1 cellular context compared by ENCODE assay signal in genomic region chr19:4791183-4792018, GRCh38.
TF ChIP-seq lines count a peak whose summit lies in the region.

TSS of gene FEM1A (plus strand) at chr19:4791734. CDS start at chr19:4791855, 121 bp downstream.

TF ChIP-seq in HepG2, 621 proteins besides CTCF, POLR2A, EP300 and RAD21 (continued from another document and continues in another):
- TF ChIP-seq ARNT (IDR thresholded peaks at IDR 0.05) (no peak), SNAPC5 (CRISPR knock-in tag; IDR thresholded peaks at IDR 0.05; ENCODE audit: borderline replicate concordance) (no peak), ZNF350 (CRISPR knock-in tag; IDR thresholded peaks at IDR 0.05; ENCODE audit: borderline replicate concordance, low read depth) (peak; percentile 68; the same call in 1 of the 2 replicates), ZNF740 (CRISPR knock-in tag; IDR thresholded peaks at IDR 0.05) (no peak), ETV5 (CRISPR knock-in tag; IDR thresholded peaks at IDR 0.05; ENCODE audit: borderline replicate concordance) (no peak; the same call in 1 of the 2 replicates), KAT2B (IDR thresholded peaks at IDR 0.05; ENCODE audit: borderline replicate concordance, low read depth, low read length) (no peak), FOXM1 (CRISPR knock-in tag; IDR thresholded peaks at IDR 0.05) (no peak), ZNF382 (CRISPR knock-in tag; IDR thresholded peaks at IDR 0.05; ENCODE audit: borderline replicate concordance) (no peak), NR1H2 (CRISPR knock-in tag; IDR thresholded peaks at IDR 0.05; ENCODE audit: borderline replicate concordance, low read depth) (no peak), GPN1 (CRISPR knock-in tag; IDR thresholded peaks at IDR 0.05; ENCODE audit: borderline replicate concordance) (no peak), ZXDC (CRISPR knock-in tag; IDR thresholded peaks at IDR 0.05) (no peak), ZSCAN21 (CRISPR knock-in tag; IDR thresholded peaks at IDR 0.05; ENCODE audit: borderline replicate concordance) (peak; percentile 19; the same call in 1 of the 2 replicates), CHD2 (IDR thresholded peaks at IDR 0.05; ENCODE audit: low read depth, low read length) (peak; percentile 61; the same call in 1 of the 2 replicates), PRDM15 (CRISPR knock-in tag; IDR thresholded peaks at IDR 0.05) (no peak), ZNF776 (CRISPR knock-in tag; IDR thresholded peaks at IDR 0.05) (peak; percentile 82), SRSF9 (IDR thresholded peaks at IDR 0.05; ENCODE audit: borderline replicate concordance, insufficient read depth, low read depth, low read length, poor library complexity, severe bottlenecking) (no peak), KLF16 (CRISPR knock-in tag; IDR thresholded peaks at IDR 0.05) (no peak), ZNF329 (CRISPR knock-in tag; IDR thresholded peaks at IDR 0.05; ENCODE audit: low read depth) (peak; percentile 46; the same call in 1 of the 2 replicates), MBNL3 (CRISPR knock-in tag; conservative IDR thresholded peaks at IDR 0.05) (no peak), ZNF510 (CRISPR knock-in tag; IDR thresholded peaks at IDR 0.05; ENCODE audit: low read depth) (0 out of 2 replicates have a peak, but pooled peaks have one; percentile 38), HOXD1 (CRISPR knock-in tag; IDR thresholded peaks at IDR 0.05) (no peak), DZIP1 (CRISPR knock-in tag; IDR thresholded peaks at IDR 0.05) (no peak), TOE1 (CRISPR knock-in tag; IDR thresholded peaks at IDR 0.05) (0 out of 2 replicates have a peak, but pooled peaks have one; percentile 33), ZNF17 (CRISPR knock-in tag; IDR thresholded peaks at IDR 0.05) (no peak), ZMYM3 (CRISPR knock-in tag; IDR thresholded peaks at IDR 0.05) (no peak), ISX (CRISPR knock-in tag; conservative IDR thresholded peaks at IDR 0.05) (no peak), ZNF589 (CRISPR knock-in tag; conservative IDR thresholded peaks at IDR 0.05) (no peak), NPAS2 (CRISPR knock-in tag; IDR thresholded peaks at IDR 0.05; ENCODE audit: borderline replicate concordance) (no peak), NR3C1 (CRISPR knock-in tag; IDR thresholded peaks at IDR 0.05) (no peak), SMARCE1 (IDR thresholded peaks at IDR 0.05; ENCODE audit: borderline replicate concordance) (no peak), LBX2 (CRISPR knock-in tag; IDR thresholded peaks at IDR 0.05; ENCODE audit: borderline replicate concordance) (no peak), ZSCAN25 (CRISPR knock-in tag; IDR thresholded peaks at IDR 0.05) (no peak; the same call in 1 of the 2 replicates), ZBTB44 (CRISPR knock-in tag; IDR thresholded peaks at IDR 0.05) (0 out of 2 replicates have a peak, but pooled peaks have one; percentile 36), ELF1 (CRISPR knock-in tag; IDR thresholded peaks at IDR 0.05) (peak; percentile 72), ESRRA (CRISPR knock-in tag; IDR thresholded peaks at IDR 0.05; ENCODE audit: low read depth) (peak; percentile 6; the same call in 1 of the 2 replicates), TRIM22 (IDR thresholded peaks at IDR 0.05) (no peak), MIER2 (CRISPR knock-in tag; IDR thresholded peaks at IDR 0.05) (peak; percentile 75; the same call in 1 of the 2 replicates), ELF4 (CRISPR knock-in tag; IDR thresholded peaks at IDR 0.05; ENCODE audit: borderline replicate concordance) (no peak), KDM5B (CRISPR knock-in tag; IDR thresholded peaks at IDR 0.05; ENCODE audit: borderline replicate concordance) (peak; percentile 84), MAZ (IDR thresholded peaks at IDR 0.05; ENCODE audit: borderline replicate concordance, low read depth, low read length) (0 out of 2 replicates have a peak, but pooled peaks have one; percentile 50), MAZ (CRISPR knock-in tag; IDR thresholded peaks at IDR 0.05; ENCODE audit: low read depth) (peak; percentile 65; the same call in 1 of the 2 replicates), ZNF780A (CRISPR knock-in tag; IDR thresholded peaks at IDR 0.05) (no peak), TAF1 (CRISPR knock-in tag; IDR thresholded peaks at IDR 0.05) (peak; percentile 91), PHF8 (CRISPR knock-in tag; IDR thresholded peaks at IDR 0.05) (peak; percentile 97), SNRNP70 (IDR thresholded peaks at IDR 0.05; ENCODE audit: low read depth, low read length) (no peak), TOPORS (CRISPR knock-in tag; IDR thresholded peaks at IDR 0.05) (no peak; the same call in 1 of the 2 replicates), MIER3 (CRISPR knock-in tag; IDR thresholded peaks at IDR 0.05; ENCODE audit: borderline replicate concordance) (peak; percentile 38; the same call in 1 of the 2 replicates), POGK (CRISPR knock-in tag; conservative IDR thresholded peaks at IDR 0.05) (no peak), FLYWCH1 (CRISPR knock-in tag; IDR thresholded peaks at IDR 0.05) (no peak), PHB2 (IDR thresholded peaks at IDR 0.05; ENCODE audit: partially characterized antibody) (no peak), NCOR1 (IDR thresholded peaks at IDR 0.05; ENCODE audit: borderline replicate concordance, low read length) (no peak), ZNF264 (CRISPR knock-in tag; IDR thresholded peaks at IDR 0.05) (no peak), ZNF468 (CRISPR knock-in tag; IDR thresholded peaks at IDR 0.05) (no peak), ZNF3 (CRISPR knock-in tag; IDR thresholded peaks at IDR 0.05) (no peak), ZKSCAN1 (IDR thresholded peaks at IDR 0.05; ENCODE audit: low read length) (no peak), ZNF557 (CRISPR knock-in tag; IDR thresholded peaks at IDR 0.05) (no peak), DBP (CRISPR knock-in tag; IDR thresholded peaks at IDR 0.05; ENCODE audit: not compliant biosample characterization) (peak; percentile 37)
